8 cellular contexts compared by ENCODE assay signal in the genomic region with DNA sequence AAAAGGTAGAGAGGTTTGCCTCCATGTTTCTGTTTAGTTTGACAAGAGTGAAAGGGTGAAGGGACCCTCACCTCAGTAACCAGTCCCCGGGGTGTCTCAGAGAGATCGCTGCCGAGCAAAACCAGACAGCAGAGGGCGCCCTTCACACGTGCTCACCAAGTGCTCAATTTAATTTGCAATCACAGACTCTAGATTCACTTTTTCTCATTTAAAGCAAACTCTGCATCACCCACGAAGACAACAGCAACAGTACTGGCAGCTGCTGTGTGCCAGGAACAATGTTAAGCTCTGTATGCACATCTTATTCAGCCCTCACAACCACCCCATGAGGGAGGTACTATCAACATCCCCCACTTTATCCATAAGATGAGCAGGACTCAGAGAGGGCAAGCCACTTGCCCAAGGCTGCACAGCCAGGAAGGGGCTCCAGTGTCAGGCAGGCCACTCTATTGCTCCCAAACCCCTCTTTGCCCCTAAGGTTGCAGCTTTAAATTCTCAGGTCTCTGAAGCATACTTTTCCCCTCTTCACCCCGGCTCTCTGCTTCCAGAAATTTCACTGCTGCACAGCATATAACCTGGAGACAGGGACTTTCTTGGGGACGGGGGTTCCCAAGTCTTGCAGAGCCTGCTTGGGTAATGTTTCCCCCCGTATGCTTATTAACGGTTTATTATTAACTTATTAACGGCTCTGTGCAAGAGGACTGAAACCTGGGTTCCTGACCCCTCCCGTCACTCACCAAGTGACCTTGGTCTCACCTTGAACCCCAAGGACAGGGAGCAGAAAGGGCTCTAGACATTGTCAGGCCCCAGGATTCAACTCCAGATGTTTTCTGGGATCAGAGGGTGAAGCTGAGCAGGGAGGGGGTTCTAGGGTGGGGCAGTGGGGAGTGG.
A peak's percentile ranks its signal among the peaks of the same experiment; 100 is the strongest.
DNase-seq lines count a peak whose midpoint lies in the region; ATAC-seq and TF ChIP-seq lines count a peak whose summit lies in the region.

No MANE protein-coding gene starts in this region.

- no peak overlapping the region for H3K27ac Mint-ChIP-seq in T-cell

- H3K4me1 Mint-ChIP-seq in T-cell = peaks cover 0 to 4% (median 1%) of the 10 kb centered on the region in 3 donors

- no peak overlapping the region for H3K27ac ChIP-seq in sigmoid colon

- DNase-seq in GM10266 (ENCODE audit: extremely low spot score) (peak; percentile 74), NCI-H1092 (lab: John Stamatoyannopoulos, UW) (peak; percentile 51), T-cell (peak; percentile 45 to 82 (median 70)), amniotic epithelial cell (ENCODE audit: low read depth) (peak; percentile 60), left ventricle myocardium superior (peak; percentile 85), sigmoid colon (peak; percentile 79)

- ATAC-seq in T-cell (replicated peaks in 1 of 4) (peak; percentile 73 to 82 (median 77)), left ventricle myocardium superior (peak; percentile 80), GM19351 (IDR thresholded peaks at IDR 0.05; ENCODE audit: unreplicated experiment) (no peak), GM18909 (IDR thresholded peaks at IDR 0.05; ENCODE audit: poor library complexity, unreplicated experiment) (no peak)

- intact Hi-C loops in left ventricle myocardium superior (cut with micrococcal nuclease) = loop anchor here (5.0 kb wide), 1 partner anchor 107 kb away; no protein-coding TSS in a partner anchor
- intact Hi-C loops in sigmoid colon (cut with DNase I) = loop anchor here (1.0 to 5.0 kb wide), 3 partner anchors 101 to 227 kb away; partner anchors contain the start of genes CFAP20, USB1 and ZNF319

- H3K4me3 Mint-ChIP-seq in T-cell = no peak overlapping the region

- H3K4me3 ChIP-seq in sigmoid colon = no peak overlapping the region

- peak; percentile 84 for TF ChIP-seq CTCF in GM10266 (IDR thresholded peaks at IDR 0.05; ENCODE audit: control insufficient read depth, insufficient read depth, low read depth, missing control alignments)
- TF ChIP-seq CTCF in sigmoid colon (IDR thresholded peaks at IDR 0.05) = peak; percentile 66 to 85 (median 70)

- H3K36me3 Mint-ChIP-seq in T-cell = no peaks in the 10 kb centered on the region

- no peaks in the 10 kb centered on the region for H3K9me3 ChIP-seq in sigmoid colon

- POLR2A ChIA-PET in T-cell (lab: Charles Lee) = no interaction called here

- H3K9me3 Mint-ChIP-seq in T-cell = no peaks in the 10 kb centered on the region

- no peak for TF ChIP-seq POLR2A in sigmoid colon (IDR thresholded peaks at IDR 0.05)

- no peaks in the 10 kb centered on the region for H3K36me3 ChIP-seq in sigmoid colon

- no peak for TF ChIP-seq EP300 in sigmoid colon (IDR thresholded peaks at IDR 0.05)

- CTCF ChIA-PET in T-cell (lab: Charles Lee) = interaction anchor here (0.7 to 2.2 kb wide), 10 partner anchors 70 to 856 kb away, joined by 3 to 9 read pairs (median 3); partner anchors contain the start of gene USB1 (in 1 of the 2)

- H3K27me3 Mint-ChIP-seq in T-cell = peaks cover 13 to 21% of the 10 kb centered on the region in 2 donors

- peaks cover 0 to 37% (median 11%) of the 10 kb centered on the region in 3 donors for H3K27me3 ChIP-seq in sigmoid colon

- no peaks in the 10 kb centered on the region for H3K4me1 ChIP-seq in sigmoid colon

- 18 to 38% methylated on average over 12 of the region's 12 CpGs for WGBS in sigmoid colon, 2 donors

Comparison
In these comparisons a context has a peak if more than half of its experiments do, and no peak if none do; other contexts are left out.
1. ATAC-seq: peak in T-cell (4 of 4) and left ventricle myocardium superior (single experiment); none in GM19351 (single experiment) and GM18909 (single experiment).
2. Peak in every context shown above with its lines, with median percentiles within 50 percentile points of each other: DNase-seq.